ENCODE assay signal across 8 cellular contexts in genomic region chr2:149313512-149313972, GRCh38. TPM values are rescaled to one million over a fixed set of nuclear protein-coding genes. Genes with fewer than 3 reads are reported as not detected.
A peak's percentile ranks its signal among the peaks of the same experiment; 100 is the strongest.
DNase-seq lines count a peak whose midpoint lies in the region; FAIRE-seq and TF ChIP-seq lines count a peak whose summit lies in the region.

No MANE protein-coding gene starts in this region.

- no peaks in the 10 kb centered on the region for H3K79me1 ChIP-seq in H1 (ENCODE audit: low read depth, low read length)

- H2BK120ac ChIP-seq in H1 (replicated peaks; ENCODE audit: low read depth, low read length): peak overlapping the region; percentile 92

- H3K9me3 Mint-ChIP-seq in activated CD4-positive, alpha-beta T cell treated with anti-CD3 and anti-CD28 coated beads, Interleukin-2, amount 10 ng/mL, durations not matched to agents 24 days and 14 days: no peaks in the 10 kb centered on the region
- H3K9me3 Mint-ChIP-seq in activated CD4-positive, alpha-beta T cell treated with anti-CD3 and anti-CD28 coated beads, Interleukin-2, amount 10 ng/mL, durations not matched to agents 7 days and 5 days: no peaks in the 10 kb centered on the region

- no peaks in the 10 kb centered on the region for H3K79me2 ChIP-seq in GM23248 (ENCODE audit: insufficient read depth)
- H3K79me2 ChIP-seq in OCI-LY3 (ENCODE audit: low read length): no peaks in the 10 kb centered on the region
- H3K79me2 ChIP-seq in H1 (ENCODE audit: control insufficient read depth in 1 of 2, insufficient read depth in 2 of 2, low read length in 2 of 2): no peaks in the 10 kb centered on the region

- H4K20me1 ChIP-seq in GM23248 (ENCODE audit: insufficient read depth): no peaks in the 10 kb centered on the region
- H4K20me1 ChIP-seq in OCI-LY3 (ENCODE audit: insufficient read depth, low read length): no peaks in the 10 kb centered on the region
- no peaks in the 10 kb centered on the region for H4K20me1 ChIP-seq in H1 (replicated peaks in 1 of 2; ENCODE audit: control insufficient read depth in 1 of 2, insufficient read depth in 2 of 2, low read length in 2 of 2)

- no peak overlapping the region for H4K5ac ChIP-seq in H1 (ENCODE audit: insufficient read length, low read depth, low read length)

- H4K8ac ChIP-seq in H1 (ENCODE audit: extremely low read depth, insufficient read depth, low read length): no peak overlapping the region

- DNase-seq in activated CD4-positive, alpha-beta T cell treated with anti-CD3 and anti-CD28 coated beads, Interleukin-2, amount 10 ng/mL, durations not matched to agents 24 days and 14 days: peak; percentile 58
- DNase-seq in activated CD4-positive, alpha-beta T cell treated with anti-CD3 and anti-CD28 coated beads, Interleukin-2, amount 10 ng/mL, durations not matched to agents 7 days and 5 days: no peak
- DNase-seq in GM23248 (peak; percentile 69), HuH-7 (ENCODE audit: low spot score) (peak; percentile 96), H1 (ENCODE audit: low read depth in 1 of 2, low spot score in 2 of 2) (peak in 1 of 2 experiments; percentile 64), midbrain (lab: John Stamatoyannopoulos, UW) (peak; percentile 34), T-helper 1 cell (no peak)

- no peaks in the 10 kb centered on the region for H3K9me2 ChIP-seq in GM23248 (ENCODE audit: insufficient read depth)

- POLR2A ChIA-PET in activated CD4-positive, alpha-beta T cell treated with anti-CD3 and anti-CD28 coated beads, Interleukin-2, amount 10 ng/mL, durations not matched to agents 7 days and 5 days (lab: Charles Lee): no interaction called here
- POLR2A ChIA-PET in H1 (lab: Charles Lee; ENCODE audit: partially characterized antibody): interaction anchor here (0.8 to 1.1 kb wide), 2 partner anchors 10 to 29 kb away, joined by 3 read pairs; no protein-coding TSS in a partner anchor

- H3K14ac ChIP-seq in H1 (ENCODE audit: insufficient read length): no peak overlapping the region

- H4K91ac ChIP-seq in H1 (replicated peaks; ENCODE audit: insufficient read length, low read length): no peak overlapping the region

- CTCF ChIA-PET in activated CD4-positive, alpha-beta T cell treated with anti-CD3 and anti-CD28 coated beads, Interleukin-2, amount 10 ng/mL, durations not matched to agents 7 days and 5 days (lab: Charles Lee): interaction anchor here (1.3 kb wide), 1 partner anchor 10 kb away, joined by 3 read pairs; no protein-coding TSS in a partner anchor
- CTCF ChIA-PET in H1 (lab: Charles Lee; ENCODE audit: partially characterized antibody): interaction anchor here (0.7 to 5.5 kb wide), 43 partner anchors 9 to 313 kb away, joined by 3 to 51 read pairs (median 4); partner anchors contain the start of genes LYPD6 and LYPD6B

- no peak overlapping the region for H3K4me3 Mint-ChIP-seq in activated CD4-positive, alpha-beta T cell treated with anti-CD3 and anti-CD28 coated beads, Interleukin-2, amount 10 ng/mL, durations not matched to agents 24 days and 14 days
- H3K4me3 Mint-ChIP-seq in activated CD4-positive, alpha-beta T cell treated with anti-CD3 and anti-CD28 coated beads, Interleukin-2, amount 10 ng/mL, durations not matched to agents 7 days and 5 days: no peak overlapping the region

- TF ChIP-seq CTCF in OCI-LY3 (IDR thresholded peaks at IDR 0.05; ENCODE audit: low read depth, low read length) (peak; percentile 75), H1 (IDR thresholded peaks at IDR 0.05; ENCODE audit: control extremely low read depth in 1 of 3, insufficient read depth in 1 of 3, low read depth in 1 of 3, low read length in 3 of 3) (peak; percentile 64 to 96 (median 85))

- H3K23ac ChIP-seq in H1 (ENCODE audit: insufficient read length): no peak overlapping the region

- no peak overlapping the region for H3K4me3 ChIP-seq in GM23248
- H3K4me3 ChIP-seq in OCI-LY3 (ENCODE audit: low read length): no peak overlapping the region
- no peak overlapping the region; a peak in 1 of 8 replicates for H3K4me3 ChIP-seq in H1 (ENCODE audit: extremely low read depth in 1 of 4, insufficient read depth in 2 of 4, low read depth in 3 of 4, low read length in 4 of 4)

- no peak overlapping the region for H3K27ac Mint-ChIP-seq in activated CD4-positive, alpha-beta T cell treated with anti-CD3 and anti-CD28 coated beads, Interleukin-2, amount 10 ng/mL, durations not matched to agents 24 days and 14 days
- H3K27ac Mint-ChIP-seq in activated CD4-positive, alpha-beta T cell treated with anti-CD3 and anti-CD28 coated beads, Interleukin-2, amount 10 ng/mL, durations not matched to agents 7 days and 5 days: no peak overlapping the region

- H3K4ac ChIP-seq in H1 (replicated peaks; ENCODE audit: insufficient read length, low read depth, low read length): no peak overlapping the region

- H3K4me1 Mint-ChIP-seq in activated CD4-positive, alpha-beta T cell treated with anti-CD3 and anti-CD28 coated beads, Interleukin-2, amount 10 ng/mL, durations not matched to agents 24 days and 14 days: no peaks in the 10 kb centered on the region
- H3K4me1 Mint-ChIP-seq in activated CD4-positive, alpha-beta T cell treated with anti-CD3 and anti-CD28 coated beads, Interleukin-2, amount 10 ng/mL, durations not matched to agents 7 days and 5 days: no peaks in the 10 kb centered on the region

- H2AFZ ChIP-seq in GM23248 (no peak overlapping the region), OCI-LY3 (ENCODE audit: low read depth, low read length) (no peak overlapping the region), H1 (ENCODE audit: low read length) (peak overlapping the region; percentile 95)

- WGBS in GM23248 (ENCODE audit: low coverage in 1 of 2, low lambda C conversion rate in 2 of 2, missing lambda C conversion rate in 2 of 2), 2 experiments: 12 to 13% methylated on average over 8 of the region's 8 CpGs
- 45% methylated on average over 8 of the region's 8 CpGs; no CpG with 5 or more reads in 1 of the 2 experiments for WGBS in H1 (ENCODE audit: extremely low coverage in 1 of 2, insufficient coverage in 1 of 2, insufficient read length in 1 of 2, insufficient replicate concordance in 2 of 2, low coverage in 1 of 2, low lambda C conversion rate in 2 of 2, missing lambda C conversion rate in 1 of 2), 2 experiments

- H3K27ac ChIP-seq in GM23248: no peak overlapping the region
- no peak overlapping the region for H3K27ac ChIP-seq in OCI-LY3 (ENCODE audit: low read length)
- no peak overlapping the region for H3K27ac ChIP-seq in H1 (ENCODE audit: low read depth, low read length)

- no peak overlapping the region for H2BK5ac ChIP-seq in H1 (ENCODE audit: low read depth, low read length)

- in situ Hi-C loops in GM23248 (cut with MboI): loop anchor here (10.0 to 25.0 kb wide), 2 partner anchors 279 to 676 kb away; partner anchors contain the start of genes EPC2 and LYPD6B

- H3K27me3 ChIP-seq in GM23248 (replicated peaks; ENCODE audit: insufficient read depth): 0 out of 2 replicates have a peak, but pooled peaks cover 1% of the 10 kb centered on the region
- no peaks in the 10 kb centered on the region; the same call in 1 of the 2 replicates for H3K27me3 ChIP-seq in OCI-LY3 (ENCODE audit: low read depth, low read length)
- no peaks in the 10 kb centered on the region for H3K27me3 ChIP-seq in H1 (replicated peaks in 1 of 4; ENCODE audit: control insufficient read depth in 3 of 4, extremely low read depth in 1 of 4, insufficient read depth in 3 of 4, low read length in 3 of 4)

- FAIRE-seq in H1 (lab: Jason Lieb, UNC): peak; percentile 97

- peak; percentile 83 to 91 for TF ChIP-seq RAD21 in H1 (IDR thresholded peaks at IDR 0.05 in 1 of 2, conservative IDR thresholded peaks at IDR 0.05 in 1 of 2; ENCODE audit: low read depth in 2 of 2, low read length in 2 of 2)

- H2BK20ac ChIP-seq in H1 (ENCODE audit: low read length): 0 out of 2 replicates have a peak overlapping the region, but pooled peaks have one; percentile 26

- H3K9ac ChIP-seq in GM23248 (no peak overlapping the region), OCI-LY3 (ENCODE audit: low read length) (no peak overlapping the region), H1 (replicated peaks in 1 of 4; ENCODE audit: extremely low read depth in 1 of 4, low read depth in 3 of 4, low read length in 3 of 4) (no peak overlapping the region)

- H3K4me1 ChIP-seq in GM23248 (ENCODE audit: insufficient read depth) (no peaks in the 10 kb centered on the region), OCI-LY3 (ENCODE audit: low read length) (0 out of 2 replicates have a peak, but pooled peaks cover 3% of the 10 kb centered on the region), H1 (replicated peaks in 1 of 4; ENCODE audit: control insufficient read depth in 3 of 4, insufficient read depth in 4 of 4, low read length in 3 of 4) (peaks cover 0 to 11% (median 7%) of the 10 kb centered on the region in 4 experiments; a peak in 5 of 7 replicates)

- no peak overlapping the region for H3K4me2 ChIP-seq in GM23248 (ENCODE audit: unreplicated experiment)
- peak overlapping the region; percentile 48 for H3K4me2 ChIP-seq in OCI-LY3 (ENCODE audit: low read length)
- peak overlapping the region in 1 of 2 experiments; percentile 54; a peak in 3 of 4 replicates for H3K4me2 ChIP-seq in H1 (ENCODE audit: insufficient read depth in 1 of 2, low read depth in 2 of 2, low read length in 2 of 2)

- H3K9me3 ChIP-seq in GM23248 (ENCODE audit: low read depth) (no peaks in the 10 kb centered on the region), OCI-LY3 (ENCODE audit: insufficient read depth, low read length) (no peaks in the 10 kb centered on the region), H1 (ENCODE audit: insufficient read depth in 2 of 2, low read depth in 1 of 2, low read length in 1 of 2) (no peaks in the 10 kb centered on the region; a peak in 1 of 4 replicates)

- TF ChIP-seq POLR2A in H1 (IDR thresholded peaks at IDR 0.05; ENCODE audit: control extremely low read depth in 1 of 2, low read depth in 2 of 2, low read length in 2 of 2): no peak

- no peak overlapping the region for H2BK12ac ChIP-seq in H1 (ENCODE audit: low read depth, low read length)

- no peaks in the 10 kb centered on the region for H3K36me3 ChIP-seq in GM23248 (ENCODE audit: low read depth)
- H3K36me3 ChIP-seq in OCI-LY3 (replicated peaks; ENCODE audit: low read depth, low read length): no peaks in the 10 kb centered on the region
- H3K36me3 ChIP-seq in H1 (ENCODE audit: control insufficient read depth in 2 of 4, insufficient read depth in 4 of 4, low read length in 3 of 4): no peaks in the 10 kb centered on the region

- no peaks in the 10 kb centered on the region for H3F3A ChIP-seq in GM23248 (ENCODE audit: insufficient read depth)

- intact Hi-C loops in activated CD4-positive, alpha-beta T cell treated with anti-CD3 and anti-CD28 coated beads, Interleukin-2, amount 10 ng/mL, durations not matched to agents 24 days and 14 days (cut with micrococcal nuclease): loop anchor here (1.0 to 10.0 kb wide), 2 partner anchors 251 to 296 kb away; no protein-coding TSS in a partner anchor

- no peak overlapping the region for H3K56ac ChIP-seq in H1 (replicated peaks; ENCODE audit: insufficient read length, low read depth, low read length)

- peaks cover 6% of the 10 kb centered on the region for H3K27me3 Mint-ChIP-seq in activated CD4-positive, alpha-beta T cell treated with anti-CD3 and anti-CD28 coated beads, Interleukin-2, amount 10 ng/mL, durations not matched to agents 24 days and 14 days
- peaks cover 15% of the 10 kb centered on the region for H3K27me3 Mint-ChIP-seq in activated CD4-positive, alpha-beta T cell treated with anti-CD3 and anti-CD28 coated beads, Interleukin-2, amount 10 ng/mL, durations not matched to agents 7 days and 5 days

- H2BK15ac ChIP-seq in H1 (ENCODE audit: low read length): no peak overlapping the region

- H3K18ac ChIP-seq in H1 (ENCODE audit: extremely low read depth, low read length): peak overlapping the region; percentile 73; the same call in 1 of the 2 replicates

- H2AK5ac ChIP-seq in H1 (ENCODE audit: low read depth, low read length): no peak overlapping the region

- no peak for TF ChIP-seq EP300 in H1 (IDR thresholded peaks at IDR 0.05; ENCODE audit: borderline replicate concordance in 1 of 2, low read depth in 2 of 2, low read length in 2 of 2)

- no peaks in the 10 kb centered on the region for H3K23me2 ChIP-seq in H1 (ENCODE audit: low read depth, low read length)

- H3K36me3 Mint-ChIP-seq in activated CD4-positive, alpha-beta T cell treated with anti-CD3 and anti-CD28 coated beads, Interleukin-2, amount 10 ng/mL, durations not matched to agents 24 days and 14 days (ENCODE audit: low read depth): no peaks in the 10 kb centered on the region
- H3K36me3 Mint-ChIP-seq in activated CD4-positive, alpha-beta T cell treated with anti-CD3 and anti-CD28 coated beads, Interleukin-2, amount 10 ng/mL, durations not matched to agents 7 days and 5 days (ENCODE audit: low read depth): no peaks in the 10 kb centered on the region

RNA-seq across cellular contexts. Expression of gene LYPD6, which starts 16.8 kb away (rescaled TPM):
- not detected in 2 replicates for total RNA-seq in activated CD4-positive, alpha-beta T cell treated with anti-CD3 and anti-CD28 coated beads, Interleukin-2, amount 10 ng/mL, durations not matched to agents 24 days and 14 days
- not detected for total RNA-seq in activated CD4-positive, alpha-beta T cell treated with anti-CD3 and anti-CD28 coated beads, Interleukin-2, amount 10 ng/mL, durations not matched to agents 7 days and 5 days
- 3.9 TPM in 2 replicates for total RNA-seq in GM23248 (2014; rRNA removed; shearing (Covaris generic))
- 2.3 and 2.6 TPM in 2 replicates for polyA plus RNA-seq in GM23248 (2016; fragmentation: Nextera tagmentation; extraction: Ambion mirVana)
- total RNA-seq in H1 (2021; fragmentation: NEBNext Ultra II Directional; extraction: Animal tissue kit (Norgen Biotek cat#: 25700)): 8.8 and 8.9 TPM in 2 replicates
- 4.4 and 5.6 TPM in 2 replicates for polyA plus RNA-seq in H1 (2011; rRNA removed)
- polyA plus RNA-seq in H1 (2011; cell fraction: cytosol; rRNA removed): 5.8 TPM
- 6.9 TPM for polyA plus RNA-seq in H1 (2011; cell fraction: nucleus; rRNA removed)
- polyA plus RNA-seq in H1 (2012, experiment 1 of 2): 4.4 to 7.8 TPM (median 5.4 TPM) in 4 replicates
- polyA plus RNA-seq in H1 (2012, experiment 2 of 2): 0.84 TPM
- 3.3 TPM for polyA plus RNA-seq in H1 (2013, experiment 1 of 2)
- 3.9 TPM for polyA plus RNA-seq in H1 (2013, experiment 2 of 2)
- polyA minus RNA-seq in H1 (2011; rRNA and poly(A)+ RNA removed): 16.3 and 16.8 TPM in 2 replicates
- 5.8 TPM for polyA minus RNA-seq in H1 (2011; cell fraction: cytosol; rRNA and poly(A)+ RNA removed)
- 14.0 TPM for polyA minus RNA-seq in H1 (2011; cell fraction: nucleus; rRNA and poly(A)+ RNA removed)

Comparison
In these comparisons a context has a peak if more than half of its experiments do, and no peak if none do; other contexts are left out.
1. DNase-seq: peak in activated CD4-positive, alpha-beta T cell treated with anti-CD3 and anti-CD28 coated beads, Interleukin-2, amount 10 ng/mL, durations not matched to agents 24 days and 14 days (single experiment), GM23248 (single experiment), HuH-7 (single experiment) and midbrain (single experiment); none in activated CD4-positive, alpha-beta T cell treated with anti-CD3 and anti-CD28 coated beads, Interleukin-2, amount 10 ng/mL, durations not matched to agents 7 days and 5 days (single experiment) and T-helper 1 cell (0 of 5).